Comparison of ENCODE assay signal across 18 cellular contexts in the genomic region with DNA sequence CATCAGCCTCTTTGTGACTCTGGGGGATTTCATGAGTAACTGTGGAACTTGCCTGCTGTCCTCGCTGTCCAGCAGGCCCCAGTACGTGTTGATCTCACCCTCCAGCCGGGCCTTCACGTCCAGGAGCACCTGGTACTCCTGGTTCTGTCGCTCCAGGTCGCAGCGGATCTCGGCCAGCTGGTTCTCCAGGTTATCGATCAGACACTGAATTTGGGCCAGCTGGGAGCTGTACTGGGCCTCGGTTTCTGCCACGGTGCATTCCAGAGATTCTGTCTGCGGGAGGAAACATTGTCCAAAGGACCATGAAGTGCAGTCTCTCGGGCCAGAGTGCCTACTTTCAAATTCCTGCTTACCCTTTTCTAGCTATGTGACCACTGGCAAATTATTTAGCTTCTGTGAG. TPM values are rescaled to one million over a fixed set of nuclear protein-coding genes. Genes with fewer than 3 reads are reported as not detected.
"Had no signal": no experiment of that assay in that cellular context is flagged by ENCODE, and none has a peak within 500 bp of the region (broad histone marks: within the 10 kb centered on the region; RNA-seq: fewer than 3 reads in every experiment).

No MANE protein-coding gene starts in this region.

- H3K36me3 ChIP-seq: gastroesophageal sphincter, heart right ventricle, ovary, stomach, tibial artery had no signal

- H3K27me3 ChIP-seq: ovary had no signal

- DNase-seq: activated CD4-positive, alpha-beta T cell treated with anti-CD3 and anti-CD28 coated beads for 1 hour; activated CD4-positive, alpha-beta T cell treated with anti-CD3 and anti-CD28 coated beads, Interleukin-2, amount 50 U/mL, for 48 hours; activated naive CD4-positive, alpha-beta T cell treated with Interleukin-2 at 50 U/mL for 16 hours; aorta; dorsolateral prefrontal cortex; endodermal cell; erythroblast; heart right ventricle; ovary; stimulated activated CD4-positive, alpha-beta T cell treated with anti-CD3 and anti-CD28 coated beads, Interleukin-12 subunit alpha, Interleukin-12 subunit beta, amount 100 ng/mL, for 4 hours; stimulated activated CD4-positive, alpha-beta T cell treated with anti-CD3 and anti-CD28 coated beads, Interleukin-2, amount 100 ng/mL, for 24 hours; stomach; tibial artery had no signal

- H3K27ac ChIP-seq: dorsolateral prefrontal cortex, gastroesophageal sphincter, heart right ventricle, ovary, stomach, tibial artery had no signal

- H3K4me1 ChIP-seq: stomach had no signal

- H3K4me3 ChIP-seq: dorsolateral prefrontal cortex, gastroesophageal sphincter, heart right ventricle, ovary, stomach, tibial artery had no signal

- ATAC-seq: activated T-helper 17 cell treated with anti-CD3 and anti-CD28 coated beads, Interleukin-2, amount 50 U/mL, for 72 hours; gastroesophageal sphincter; heart right ventricle; SK-N-SH treated with all-trans-retinoic acid at 6 μM for 48 hours had no signal

- H3K9me3 ChIP-seq: gastroesophageal sphincter, heart right ventricle, ovary, stomach, tibial artery had no signal

RNA-seq across cellular contexts. Expression of gene KRT40, which starts 5.4 kb away (rescaled TPM):
- total RNA-seq: activated T-helper 17 cell treated with anti-CD3 and anti-CD28 coated beads, Interleukin-2, amount 50 U/mL, for 72 hours; aorta; endodermal cell; gastroesophageal sphincter; heart right ventricle; ovary; stomach; T-helper 1 cell treated with Interleukin-12 subunit alpha and Interleukin-12 subunit beta and Interleukin-4 antibody, amounts not matched to agents 30 ng/mL and 1 ng/mL, for 36 hours had no signal
- polyA plus RNA-seq: aorta, heart right ventricle, neural cell, ovary had no signal

RNA-seq across cellular contexts. Expression of gene KRT39, which starts 12.0 kb away (rescaled TPM):
- total RNA-seq: activated T-helper 17 cell treated with anti-CD3 and anti-CD28 coated beads, Interleukin-2, amount 50 U/mL, for 72 hours; aorta; endodermal cell; gastroesophageal sphincter; heart right ventricle; stomach; T-helper 1 cell treated with Interleukin-12 subunit alpha and Interleukin-12 subunit beta and Interleukin-4 antibody, amounts not matched to agents 30 ng/mL and 1 ng/mL, for 36 hours had no signal
- polyA plus RNA-seq: aorta, heart right ventricle, neural cell, ovary, stomach had no signal

RNA-seq across cellular contexts. Expression of gene KRTAP3-3, which starts 15.2 kb away (rescaled TPM):
- total RNA-seq: activated T-helper 17 cell treated with anti-CD3 and anti-CD28 coated beads, Interleukin-2, amount 50 U/mL, for 72 hours; aorta; dorsolateral prefrontal cortex; endodermal cell; gastroesophageal sphincter; heart right ventricle; ovary; stomach; T-helper 1 cell treated with Interleukin-12 subunit alpha and Interleukin-12 subunit beta and Interleukin-4 antibody, amounts not matched to agents 30 ng/mL and 1 ng/mL, for 36 hours had no signal
- polyA plus RNA-seq: aorta, heart right ventricle, neural cell, ovary, stomach had no signal

RNA-seq across cellular contexts. Expression of gene KRTAP3-2, which starts 21.0 kb away (rescaled TPM):
- total RNA-seq: activated T-helper 17 cell treated with anti-CD3 and anti-CD28 coated beads, Interleukin-2, amount 50 U/mL, for 72 hours; aorta; dorsolateral prefrontal cortex; endodermal cell; gastroesophageal sphincter; heart right ventricle; ovary; stomach; T-helper 1 cell treated with Interleukin-12 subunit alpha and Interleukin-12 subunit beta and Interleukin-4 antibody, amounts not matched to agents 30 ng/mL and 1 ng/mL, for 36 hours had no signal
- polyA plus RNA-seq: aorta, heart right ventricle, neural cell, ovary, stomach had no signal

RNA-seq across cellular contexts. Expression of gene KRTAP3-1, which starts 30.2 kb away (rescaled TPM):
- total RNA-seq: activated T-helper 17 cell treated with anti-CD3 and anti-CD28 coated beads, Interleukin-2, amount 50 U/mL, for 72 hours; aorta; dorsolateral prefrontal cortex; endodermal cell; gastroesophageal sphincter; heart right ventricle; ovary; stomach; T-helper 1 cell treated with Interleukin-12 subunit alpha and Interleukin-12 subunit beta and Interleukin-4 antibody, amounts not matched to agents 30 ng/mL and 1 ng/mL, for 36 hours had no signal
- polyA plus RNA-seq: aorta, heart right ventricle, neural cell, ovary, stomach had no signal
